Comparison of ENCODE assay signal across 27 cellular contexts in genomic region chr13:54248306-54248705, GRCh38.
"Had no signal": no experiment of that assay in that cellular context is flagged by ENCODE, and none has a peak within 500 bp of the region (broad histone marks: within the 10 kb centered on the region; RNA-seq: fewer than 3 reads in every experiment).

No MANE protein-coding gene starts in this region.

- ATAC-seq: stimulated activated effector memory CD8-positive, alpha-beta T cell treated with anti-CD3 and anti-CD28 coated beads, Interleukin-12 subunit alpha, Interleukin-12 subunit beta, amount 100 ng/mL, for 72 hours; stimulated activated memory B cell treated with anti-CD40 and anti-IgM and Interleukin-4, amounts not matched to agents 10 μg/mL and 1 μg/mL and 100 μg/mL, for 72 hours; stimulated activated naive B cell treated with anti-CD40 and anti-IgM and Interleukin-4, amounts not matched to agents 10 μg/mL and 1 μg/mL and 100 μg/mL, for 72 hours; stimulated activated naive CD8-positive, alpha-beta T cell treated with anti-CD3 and anti-CD28 coated beads, Interleukin-15, amount 100 ng/mL, for 72 hours; stimulated activated naive CD8-positive, alpha-beta T cell treated with anti-CD3 and anti-CD28 coated beads, Interleukin-15, Interleukin-2, amounts not matched to agents 100 U/mL and 50 U/mL, for 24 hours; upper lobe of right lung had no signal

- DNase-seq: stimulated activated CD4-positive, alpha-beta T cell treated with anti-CD3 and anti-CD28 coated beads, Interleukin-2, amount 100 ng/mL, for 48 hours; stimulated activated CD4-positive, alpha-beta T cell treated with anti-CD3 and anti-CD28 coated beads, Interleukin-4, amount 100 ng/mL, for 1 hour; stimulated activated CD4-positive, alpha-beta T cell treated with anti-CD3 and anti-CD28 coated beads, Interleukin-4, amount 100 ng/mL, for 24 hours; stimulated activated CD4-positive, alpha-beta T cell treated with anti-CD3 and anti-CD28 coated beads, Interleukin-4, amount 100 ng/mL, for 4 hours; stimulated activated CD8-positive, alpha-beta memory T cell treated with anti-CD3 and anti-CD28 coated beads, Interleukin-4, amount 100 ng/mL, for 48 hours; stimulated activated naive B cell treated with anti-CD40 and anti-IgM and Interleukin-4, amounts not matched to agents 10 μg/mL and 1 μg/mL and 100 μg/mL, for 72 hours; stimulated activated naive CD4-positive, alpha-beta T cell; stimulated activated naive CD4-positive, alpha-beta T cell treated with Interleukin-2 at 50 U/mL for 16 hours; stimulated activated naive CD8-positive, alpha-beta T cell treated with anti-CD3 and anti-CD28 coated beads, Interleukin-15, amount 100 ng/mL, for 72 hours; stimulated activated naive CD8-positive, alpha-beta T cell treated with anti-CD3 and anti-CD28 coated beads, Interleukin-15, Interleukin-2, amounts not matched to agents 100 U/mL and 50 U/mL, for 24 hours; stomach; substantia nigra; testis; thyroid gland; tibial artery; transverse colon; trophoblast cell; upper lobe of left lung; upper lobe of right lung; uterus had no signal

- H3K4me1 ChIP-seq: stomach, suprapubic skin, testis, thyroid gland, tibial artery, tibial nerve, transverse colon, upper lobe of left lung, upper lobe of right lung, uterus, vagina had no signal

- H3K9me3 ChIP-seq: stomach, suprapubic skin, testis, thoracic aorta, thyroid gland, tibial artery, transverse colon, upper lobe of right lung, uterus, vagina had no signal

- H3K27ac ChIP-seq: stomach, suprapubic skin, testis, thoracic aorta, thyroid gland, tibial artery, tibial nerve, transverse colon, upper lobe of left lung, upper lobe of right lung, uterus, vagina had no signal

- FAIRE-seq: urothelium cell line had no signal

- H3K27me3 ChIP-seq: stomach, suprapubic skin, testis, thyroid gland, tibial artery, tibial nerve, transverse colon, upper lobe of left lung, upper lobe of right lung, uterus, vagina had no signal

- H3K36me3 ChIP-seq: stomach, suprapubic skin, thoracic aorta, thyroid gland, tibial artery, tibial nerve, transverse colon, upper lobe of left lung, upper lobe of right lung, uterus, vagina had no signal

- H3K4me3 ChIP-seq: stomach, suprapubic skin, testis, thoracic aorta, thyroid gland, tibial artery, tibial nerve, transverse colon, upper lobe of left lung, upper lobe of right lung, uterus, vagina had no signal
